Comparison of ENCODE assay signal across 10 cellular contexts in the genomic region with DNA sequence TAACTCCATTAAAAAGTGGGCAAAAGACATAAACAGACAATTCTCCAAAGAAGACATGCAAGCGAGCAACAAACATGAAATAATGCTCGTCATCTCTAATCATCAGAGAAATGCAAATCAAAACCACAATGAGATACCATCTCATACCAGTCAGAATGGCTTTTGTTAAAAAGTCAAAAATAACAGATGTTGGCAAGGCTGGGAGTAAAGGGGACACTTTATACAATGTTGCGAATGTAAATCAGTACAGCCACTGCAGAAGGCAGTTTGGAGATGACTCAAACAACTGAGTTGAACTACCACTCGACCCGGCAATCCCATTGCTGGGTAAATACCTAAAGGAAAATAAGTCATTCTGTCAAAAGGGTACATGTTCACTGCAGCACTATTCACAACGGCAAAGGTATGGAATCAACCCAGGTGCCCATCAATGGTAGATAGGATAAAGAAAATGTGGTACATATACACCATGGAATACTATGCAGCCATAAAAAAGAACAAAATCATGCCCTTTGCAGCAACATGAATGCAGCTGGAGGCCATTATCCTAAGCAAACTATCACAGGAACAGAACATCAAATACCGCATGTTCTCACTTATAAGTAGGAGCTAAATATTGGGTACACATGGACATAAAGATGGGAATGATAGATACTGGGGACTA.
DNase-seq lines count a peak whose midpoint lies in the region; ATAC-seq and TF ChIP-seq lines count a peak whose summit lies in the region.
"Had no signal": no experiment of that assay in that cellular context is flagged by ENCODE, and none has a peak within 500 bp of the region (broad histone marks: within the 10 kb centered on the region; RNA-seq: fewer than 3 reads in every experiment).

No MANE protein-coding gene starts in this region.

- peak; percentile 34 for DNase-seq in stimulated activated CD4-positive, alpha-beta T cell treated with anti-CD3 and anti-CD28 coated beads, Interleukin-15, amount 100 ng/mL, for 24 hours
- no peak for DNase-seq in stimulated activated CD4-positive, alpha-beta T cell treated with anti-CD3 and anti-CD28 coated beads, Interleukin-2, amount 100 ng/mL, for 48 hours
- peak in 1 of 2 donors; percentile 38 for DNase-seq in central memory CD8-positive, alpha-beta T cell (ENCODE audit: low spot score in 2 of 2)
- DNase-seq in tibial artery = no peak
- no peak for DNase-seq in Ammon's horn (ENCODE audit: low spot score)
- no peak for DNase-seq in NCI-H446 treated with DMSO at 0.1 percent for 48 hours (lab: John Stamatoyannopoulos, UW)
- DNase-seq in NCI-H2107 treated with DMSO at 0.1 percent for 48 hours (lab: John Stamatoyannopoulos, UW; ENCODE audit: unreplicated experiment) = no peak
- DNase-seq: NCI-H2171 treated with DMSO at 0.1 percent for 48 hours had no signal

- intact Hi-C loops in tibial artery (cut with DNase I; ENCODE audit: low total_unique reads) = no loop called here

- H3K36me3 ChIP-seq in tibial artery = peaks cover 3 to 4% (median 3%) of the 10 kb centered on the region in 3 donors
- H3K36me3 ChIP-seq: BLaER1 treated with 17β-estradiol and CSF1 and Interleukin-3, amounts not matched to agents 10 nM and 100 nM had no signal

- peak overlapping the region; percentile 61 to 84 for H3K27ac ChIP-seq in tibial artery
- H3K27ac ChIP-seq: BLaER1 treated with 17β-estradiol and CSF1 and Interleukin-3, amounts not matched to agents 10 nM and 100 nM had no signal

- no peaks in the 10 kb centered on the region for H3K9me3 Mint-ChIP-seq in central memory CD8-positive, alpha-beta T cell

- H3K4me1 Mint-ChIP-seq in central memory CD8-positive, alpha-beta T cell = peaks cover 51% of the 10 kb centered on the region

- H3K4me3 Mint-ChIP-seq in central memory CD8-positive, alpha-beta T cell = peak overlapping the region; percentile 59

- no peaks in the 10 kb centered on the region for H3K27me3 Mint-ChIP-seq in central memory CD8-positive, alpha-beta T cell

- no peak for TF ChIP-seq CTCF in tibial artery (IDR thresholded peaks at IDR 0.05)

- H3K36me3 Mint-ChIP-seq in central memory CD8-positive, alpha-beta T cell (ENCODE audit: insufficient read depth) = peaks cover 9% of the 10 kb centered on the region

- H3K4me1 ChIP-seq in tibial artery = peaks cover 5 to 55% (median 25%) of the 10 kb centered on the region in 4 donors

- H3K27me3 ChIP-seq in tibial artery = no peaks in the 10 kb centered on the region
- H3K27me3 ChIP-seq: BLaER1 treated with 17β-estradiol and CSF1 and Interleukin-3, amounts not matched to agents 10 nM and 100 nM had no signal

- no peak overlapping the region for H3K4me3 ChIP-seq in tibial artery
- H3K4me3 ChIP-seq: BLaER1 treated with 17β-estradiol and CSF1 and Interleukin-3, amounts not matched to agents 10 nM and 100 nM had no signal

- H3K9me3 ChIP-seq in tibial artery = no peaks in the 10 kb centered on the region
- H3K9me3 ChIP-seq: BLaER1 treated with 17β-estradiol and CSF1 and Interleukin-3, amounts not matched to agents 10 nM and 100 nM had no signal

- ATAC-seq in SK-N-SH treated with all-trans-retinoic acid at 6 μM for 48 hours = peak; percentile 78
- ATAC-seq in central memory CD8-positive, alpha-beta T cell (replicated peaks; ENCODE audit: extremely low read depth, poor library complexity, severe bottlenecking) = peak; percentile 75

- peak overlapping the region; percentile 99 for H3K27ac Mint-ChIP-seq in central memory CD8-positive, alpha-beta T cell (ENCODE audit: low read depth)

TF ChIP-seq in SK-N-SH treated with all-trans-retinoic acid at 6 μM for 48 hours, 23 proteins besides CTCF, POLR2A, EP300 and RAD21:
- no peak for TF ChIP-seq ZFP30 (CRISPR knock-in tag; IDR thresholded peaks at IDR 0.05)
- no peak for TF ChIP-seq SNAI2 (CRISPR knock-in tag; IDR thresholded peaks at IDR 0.05)
- TF ChIP-seq RARB (CRISPR knock-in tag; IDR thresholded peaks at IDR 0.05) = peak; percentile 62; the same call in 1 of the 2 replicates
- TF ChIP-seq ISL1 (CRISPR knock-in tag; IDR thresholded peaks at IDR 0.05) = 0 out of 2 replicates have a peak, but pooled peaks have one; percentile 7
- TF ChIP-seq TOX (CRISPR knock-in tag; IDR thresholded peaks at IDR 0.05; ENCODE audit: borderline replicate concordance) = peak; percentile 76; the same call in 1 of the 2 replicates
- TF ChIP-seq ZNF8 (CRISPR knock-in tag; IDR thresholded peaks at IDR 0.05) = peak; percentile 78; the same call in 1 of the 2 replicates
- TF ChIP-seq ZNF565 (CRISPR knock-in tag; conservative IDR thresholded peaks at IDR 0.05; ENCODE audit: low read depth) = no peak
- TF ChIP-seq ZC3H10 (CRISPR knock-in tag; IDR thresholded peaks at IDR 0.05) = peak; percentile 78; the same call in 1 of the 2 replicates
